In genomic region chr3:146544013-146544928, GRCh38 we compare ENCODE assay signal across 8 cellular contexts. TPM values are rescaled to one million over a fixed set of nuclear protein-coding genes. Genes with fewer than 3 reads are reported as not detected.
A peak's percentile ranks its signal among the peaks of the same experiment; 100 is the strongest.
DNase-seq lines count a peak whose midpoint lies in the region; ATAC-seq, FAIRE-seq and TF ChIP-seq lines count a peak whose summit lies in the region.

TSS of gene PLSCR1 (minus strand) at chr3:146544607. CDS start at chr3:146536552, 8,055 bp downstream.

- peak within 1 kb of the TSS; percentile 75 for H3K4me3 ChIP-seq in A673 (ENCODE audit: low read depth, low read length, poor library complexity, severe bottlenecking)
- peak within 1 kb of the TSS; percentile 73 for H3K4me3 ChIP-seq in bronchial epithelial cell (ENCODE audit: low read depth, low read length)
- peak within 1 kb of the TSS; percentile 66 to 86 for H3K4me3 ChIP-seq in small intestine (ENCODE audit: low read depth in 1 of 2, low read length in 2 of 2)

- ATAC-seq in GM18861 (IDR thresholded peaks at IDR 0.05; ENCODE audit: unreplicated experiment) (peak; percentile 80), HG03095 (IDR thresholded peaks at IDR 0.05; ENCODE audit: unreplicated experiment) (peak; percentile 87), WTC11 (peak; percentile 91)

- POLR2A ChIA-PET in A673 (lab: Charles Lee; ENCODE audit: low non-redundant PET): no interaction called here
- POLR2A ChIA-PET in WTC11 (lab: Charles Lee): interaction anchor here (0.5 to 2.2 kb wide), 3 partner anchors 13 to 219 kb away, joined by 3 to 11 read pairs (median 9); partner anchors contain the start of gene PLSCR2

- intact Hi-C loops in A673 (cut with micrococcal nuclease; ENCODE audit: unreplicated experiment): no loop called here

- peak within 1 kb of the TSS; percentile 86 for H3K4me3 Mint-ChIP-seq in WTC11

- H3K9me3 Mint-ChIP-seq in WTC11: peaks cover 14% of the 10 kb centered on the region

- H3K9me3 ChIP-seq in A673 (ENCODE audit: low read depth, low read length, poor library complexity, severe bottlenecking): no peaks in the 10 kb centered on the region
- H3K9me3 ChIP-seq in small intestine (ENCODE audit: control insufficient read depth, low read depth): no peaks in the 10 kb centered on the region

- TF ChIP-seq CTCF in A673 (conservative IDR thresholded peaks at IDR 0.05; ENCODE audit: low read depth, low read length) (no peak), WTC11 (IDR thresholded peaks at IDR 0.05) (no peak), bronchial epithelial cell (IDR thresholded peaks at IDR 0.05; ENCODE audit: insufficient read depth, low read length, severe bottlenecking) (no peak)

- H3K4me1 ChIP-seq in A673 (ENCODE audit: insufficient read depth, low read length, poor library complexity, severe bottlenecking) (peaks cover 22% of the 10 kb centered on the region), small intestine (ENCODE audit: control insufficient read depth in 2 of 2, insufficient read depth in 1 of 2, low read depth in 1 of 2, low read length in 1 of 2) (peaks cover 4 to 9% of the 10 kb centered on the region in 2 donors)

- CTCF ChIA-PET in A673 (lab: Charles Lee) (no interaction called here), WTC11 (lab: Charles Lee) (interaction anchor here (0.7 to 1.8 kb wide), 6 partner anchors 10 to 479 kb away, joined by 3 to 7 read pairs (median 3); partner anchors contain the start of gene PLSCR2)

- H3K4me1 Mint-ChIP-seq in WTC11: peaks cover 36% of the 10 kb centered on the region

- DNase-seq in A673 (ENCODE audit: low spot score) (peak; percentile 96), NCI-H2196 (lab: John Stamatoyannopoulos, UW; ENCODE audit: unreplicated experiment) (peak; percentile 94), WTC11 (ENCODE audit: low spot score) (peak; percentile 86), bronchial epithelial cell (ENCODE audit: low read depth) (peak; percentile 86), iPS-NIHi7 (ENCODE audit: extremely low spot score) (peak; percentile 93), small intestine (peak; percentile 96)

- H3K27me3 ChIP-seq in A673 (replicated peaks; ENCODE audit: insufficient read depth, low read depth, low read length, poor library complexity) (no peaks in the 10 kb centered on the region), bronchial epithelial cell (ENCODE audit: control insufficient read depth, insufficient read depth, low read length) (no peaks in the 10 kb centered on the region), small intestine (ENCODE audit: control insufficient read depth in 2 of 2, insufficient read depth in 2 of 2, low read length in 2 of 2) (no peaks in the 10 kb centered on the region)

- peak within 1 kb of the TSS; percentile 88 for H3K27ac ChIP-seq in A673 (ENCODE audit: low read depth, low read length, poor library complexity, severe bottlenecking)
- H3K27ac ChIP-seq in small intestine (ENCODE audit: low read depth in 1 of 2, low read length in 1 of 2): peak within 1 kb of the TSS; percentile 87 to 99

- H3K27ac Mint-ChIP-seq in WTC11: peak within 1 kb of the TSS; percentile 77; the same call in 1 of the 2 replicates

- no peaks in the 10 kb centered on the region for H3K36me3 ChIP-seq in A673 (ENCODE audit: insufficient read depth, low read length, poor library complexity, severe bottlenecking)
- H3K36me3 ChIP-seq in bronchial epithelial cell (ENCODE audit: control insufficient read depth, insufficient read depth, low read length): no peaks in the 10 kb centered on the region
- H3K36me3 ChIP-seq in small intestine (ENCODE audit: control insufficient read depth in 2 of 2, insufficient read depth in 2 of 2, low read length in 2 of 2): no peaks in the 10 kb centered on the region

- no peak for FAIRE-seq in bronchial epithelial cell (lab: Jason Lieb, UNC)
- FAIRE-seq in small intestine (lab: Jason Lieb, UNC): no peak

- peaks cover 7% of the 10 kb centered on the region for H3K27me3 Mint-ChIP-seq in WTC11 (ENCODE audit: low read depth)

- H3K36me3 Mint-ChIP-seq in WTC11: peaks cover 19% of the 10 kb centered on the region

- WGBS in small intestine, 3 donors: 0 to 1% (median 0%) methylated on average over 50 to 51 of the region's 51 CpGs

- BruUV-seq in A673 (replicated peaks; lab: Mats Ljungman, UMichigan): no TSS peak

TF ChIP-seq in WTC11, 78 proteins besides CTCF, POLR2A, EP300 and RAD21 (continues in another document):
- no peak for TF ChIP-seq TCF7 (CRISPR knock-in tag; IDR thresholded peaks at IDR 0.05; ENCODE audit: low read depth)
- TF ChIP-seq JUN (CRISPR knock-in tag; IDR thresholded peaks at IDR 0.05): no peak
- TF ChIP-seq EMX1 (CRISPR knock-in tag; IDR thresholded peaks at IDR 0.05): no peak
- TF ChIP-seq ZNF281 (CRISPR knock-in tag; IDR thresholded peaks at IDR 0.05): no peak
- TF ChIP-seq GABPB1 (CRISPR knock-in tag; IDR thresholded peaks at IDR 0.05): no peak; the same call in 1 of the 2 replicates
- no peak for TF ChIP-seq JAZF1 (CRISPR knock-in tag; IDR thresholded peaks at IDR 0.05)
- TF ChIP-seq OVOL2 (CRISPR knock-in tag; IDR thresholded peaks at IDR 0.05; ENCODE audit: borderline replicate concordance): no peak
- no peak for TF ChIP-seq NFE2L1 (CRISPR knock-in tag; IDR thresholded peaks at IDR 0.05)
- no peak for TF ChIP-seq ZNF671 (CRISPR knock-in tag; IDR thresholded peaks at IDR 0.05)
- TF ChIP-seq ZNF121 (CRISPR knock-in tag; IDR thresholded peaks at IDR 0.05): no peak
- no peak for TF ChIP-seq MYBL2 (CRISPR knock-in tag; IDR thresholded peaks at IDR 0.05)
- no peak for TF ChIP-seq ZNF219 (CRISPR knock-in tag; IDR thresholded peaks at IDR 0.05; ENCODE audit: borderline replicate concordance)
- TF ChIP-seq ARID4B (CRISPR knock-in tag; IDR thresholded peaks at IDR 0.05; ENCODE audit: borderline replicate concordance): no peak
- TF ChIP-seq PREB (CRISPR knock-in tag; IDR thresholded peaks at IDR 0.05; ENCODE audit: borderline replicate concordance): no peak
- TF ChIP-seq FOXK1 (CRISPR knock-in tag; IDR thresholded peaks at IDR 0.05): no peak
- no peak for TF ChIP-seq FOXJ3 (CRISPR knock-in tag; IDR thresholded peaks at IDR 0.05; ENCODE audit: borderline replicate concordance)
- 0 out of 2 replicates have a peak, but pooled peaks have one; percentile 57 for TF ChIP-seq TP53 (CRISPR knock-in tag; IDR thresholded peaks at IDR 0.05)

RNA-seq across cellular contexts. Expression of gene PLSCR1, which starts in this region (rescaled TPM):
- total RNA-seq in A673 (2021) (45.6 and 49.3 TPM in 2 replicates), WTC11 (2021) (44.4 to 58.1 TPM (median 48.1 TPM) in 3 replicates), bronchial epithelial cell (23.8 and 32.1 TPM in 2 replicates)
- 10 to 100 TPM; 37.6 to 71.4 (median 40.5) TPM for polyA plus RNA-seq in small intestine

Comparison
In these comparisons a context has a peak if more than half of its experiments do, and no peak if none do; other contexts are left out.
1. Peak in every context shown above with its lines: DNase-seq, ATAC-seq, H3K4me3 ChIP-seq and H3K27ac ChIP-seq.